ENCODE assay signal across 8 cellular contexts in genomic region chr11:120612363-120613263, GRCh38.
A peak's percentile ranks its signal among the peaks of the same experiment; 100 is the strongest.
DNase-seq lines count a peak whose midpoint lies in the region; ATAC-seq and TF ChIP-seq lines count a peak whose summit lies in the region.

No MANE protein-coding gene starts in this region.

- no peak overlapping the region for H3K4me3 ChIP-seq in left lung

- ATAC-seq in GM18870 (IDR thresholded peaks at IDR 0.05; ENCODE audit: unreplicated experiment) (peak; percentile 85), HG02588 (IDR thresholded peaks at IDR 0.05; ENCODE audit: unreplicated experiment) (peak; percentile 81), left lung (peak; percentile 25)

- H3K36me3 ChIP-seq in left lung: no peaks in the 10 kb centered on the region

- no peaks in the 10 kb centered on the region for H3K4me1 ChIP-seq in left lung

- intact Hi-C loops in left lung (cut with DNase I): no loop called here

- TF ChIP-seq CTCF in left lung (IDR thresholded peaks at IDR 0.05): no peak

- no peak overlapping the region for H3K27ac ChIP-seq in left lung

- DNase-seq in NOMO-1 (lab: John Stamatoyannopoulos, UW; ENCODE audit: unreplicated experiment in 2 of 2) (peak; percentile 34 to 84), left lung (no peak), AG20443 (ENCODE audit: low spot score) (no peak), GF-D8 (lab: John Stamatoyannopoulos, UW) (no peak), DMS114 treated with DMSO at 0.1 percent for 48 hours (lab: John Stamatoyannopoulos, UW; ENCODE audit: unreplicated experiment) (no peak), T-helper 9 cell (no peak)

- peaks cover 0 to under 1% of the 10 kb centered on the region in 2 donors for H3K9me3 ChIP-seq in left lung

- no peaks in the 10 kb centered on the region for H3K27me3 ChIP-seq in left lung

Comparison
In these comparisons a context has a peak if more than half of its experiments do, and no peak if none do; other contexts are left out.
1. ATAC-seq: peak in every context shown above with its lines; median percentile 85 in GM18870; 81 in HG02588; 25 in left lung.
2. DNase-seq: peak in NOMO-1 (2 of 2); none in left lung (0 of 2), AG20443 (single experiment), GF-D8 (single experiment), DMS114 treated with DMSO at 0.1 percent for 48 hours (single experiment) and T-helper 9 cell (single experiment).